In genomic region chr17:15512310-15512709, GRCh38 we compare ENCODE assay signal across 13 cellular contexts.
"Had no signal": no experiment of that assay in that cellular context is flagged by ENCODE, and none has a peak within 500 bp of the region (broad histone marks: within the 10 kb centered on the region; RNA-seq: fewer than 3 reads in every experiment).

No MANE protein-coding gene starts in this region.

- H3K27me3 Mint-ChIP-seq: activated B cell treated with CpG ODN at 0.5 μM for 24 hours; activated CD4-positive, alpha-beta T cell treated with anti-CD3 and anti-CD28 coated beads, Interleukin-2, amount 10 ng/mL, durations not matched to agents 24 days and 14 days; brain had no signal

- H3K27ac Mint-ChIP-seq: activated B cell treated with CpG ODN at 0.5 μM for 24 hours; activated CD4-positive, alpha-beta T cell treated with anti-CD3 and anti-CD28 coated beads, Interleukin-2, amount 10 ng/mL, durations not matched to agents 24 days and 14 days; activated T-helper 1 cell treated with anti-CD3 and anti-CD28 coated beads, Interleukin-12 subunit alpha, Interleukin-12 subunit beta, Interleukin-2, Interleukin-4 antibody, amounts not matched to agents 30 ng/mL and 10 ng/mL and 1 ng/mL, durations not matched to agents 14 hours and 24 hours and 36 hours; neural progenitor cell; stimulated activated effector memory CD8-positive, alpha-beta T cell treated with anti-CD3 and anti-CD28 coated beads, Interleukin-12 subunit alpha, Interleukin-12 subunit beta, amount 100 ng/mL, for 72 hours had no signal

- H3K9me3 ChIP-seq: pancreas had no signal

- H3K4me2 ChIP-seq: neural progenitor cell had no signal

- DNase-seq: activated B cell treated with CpG ODN at 0.5 μM for 24 hours; activated CD4-positive, alpha-beta T cell treated with anti-CD3 and anti-CD28 coated beads, Interleukin-2, amount 10 ng/mL, durations not matched to agents 24 days and 14 days; activated naive CD4-positive, alpha-beta T cell treated with Interleukin-2 at 50 U/mL for 16 hours; effector CD4-positive, alpha-beta T cell; kidney; left ventricle myocardium superior; pancreas; small intestine had no signal

- H3K4me3 ChIP-seq: neural progenitor cell, pancreas had no signal

- H3K4me1 ChIP-seq: neural progenitor cell had no signal

- H3K27ac ChIP-seq: neural progenitor cell, pancreas had no signal

- H3K27me3 ChIP-seq: neural progenitor cell, pancreas had no signal

- H2AFZ ChIP-seq: neural progenitor cell had no signal

- H3K36me3 ChIP-seq: neural progenitor cell, pancreas had no signal

- H3K9ac ChIP-seq: neural progenitor cell had no signal

- ATAC-seq: left ventricle myocardium superior; SK-N-SH treated with all-trans-retinoic acid at 6 μM for 48 hours; stimulated activated effector memory CD8-positive, alpha-beta T cell treated with anti-CD3 and anti-CD28 coated beads, Interleukin-12 subunit alpha, Interleukin-12 subunit beta, amount 100 ng/mL, for 72 hours had no signal

- H3K4me3 Mint-ChIP-seq: activated B cell treated with CpG ODN at 0.5 μM for 24 hours; activated CD4-positive, alpha-beta T cell treated with anti-CD3 and anti-CD28 coated beads, Interleukin-2, amount 10 ng/mL, durations not matched to agents 24 days and 14 days; activated T-helper 1 cell treated with anti-CD3 and anti-CD28 coated beads, Interleukin-12 subunit alpha, Interleukin-12 subunit beta, Interleukin-2, Interleukin-4 antibody, amounts not matched to agents 30 ng/mL and 10 ng/mL and 1 ng/mL, durations not matched to agents 14 hours and 24 hours and 36 hours; neural progenitor cell; stimulated activated effector memory CD8-positive, alpha-beta T cell treated with anti-CD3 and anti-CD28 coated beads, Interleukin-12 subunit alpha, Interleukin-12 subunit beta, amount 100 ng/mL, for 72 hours had no signal

- H3K9me3 Mint-ChIP-seq: activated B cell treated with CpG ODN at 0.5 μM for 24 hours; activated CD4-positive, alpha-beta T cell treated with anti-CD3 and anti-CD28 coated beads, Interleukin-2, amount 10 ng/mL, durations not matched to agents 24 days and 14 days; activated T-helper 1 cell treated with anti-CD3 and anti-CD28 coated beads, Interleukin-12 subunit alpha, Interleukin-12 subunit beta, Interleukin-2, Interleukin-4 antibody, amounts not matched to agents 30 ng/mL and 10 ng/mL and 1 ng/mL, durations not matched to agents 14 hours and 24 hours and 36 hours; brain; neural progenitor cell; stimulated activated effector memory CD8-positive, alpha-beta T cell treated with anti-CD3 and anti-CD28 coated beads, Interleukin-12 subunit alpha, Interleukin-12 subunit beta, amount 100 ng/mL, for 72 hours had no signal
